20 cellular contexts compared by ENCODE assay signal in genomic region chr10:63434866-63435854, GRCh38. TPM values are rescaled to one million over a fixed set of nuclear protein-coding genes. Genes with fewer than 3 reads are reported as not detected.
DNase-seq lines count a peak whose midpoint lies in the region; ATAC-seq and TF ChIP-seq lines count a peak whose summit lies in the region.
"Had no signal": no experiment of that assay in that cellular context is flagged by ENCODE, and none has a peak within 500 bp of the region (broad histone marks: within the 10 kb centered on the region; RNA-seq: fewer than 3 reads in every experiment).

No MANE protein-coding gene starts in this region.

- H3K4me2 ChIP-seq in osteoblast (ENCODE audit: insufficient read depth, low read length): no peak overlapping the region

- TF ChIP-seq POLR2A in uterus (IDR thresholded peaks at IDR 0.05): no peak

- ATAC-seq in left cardiac atrium: peak; percentile 53 to 62
- ATAC-seq in Right ventricle myocardium inferior: no peak
- no peak for ATAC-seq in WTC11
- ATAC-seq in left lung: peak; percentile 15
- ATAC-seq: activated CD4-positive, CD25-positive, alpha-beta regulatory T cell treated with anti-CD3 and anti-CD28 coated beads, Interleukin-2, amount 50 U/mL, for 24 hours; activated CD8-positive, alpha-beta memory T cell treated with anti-CD3 and anti-CD28 coated beads, Interleukin-2, amount 10 ng/mL, durations not matched to agents 7 days and 5 days; CD8-positive, alpha-beta T cell; stimulated activated naive B cell treated with anti-CD40 and anti-IgM and Interleukin-4, amounts not matched to agents 10 μg/mL and 1 μg/mL and 100 μg/mL, for 72 hours had no signal

- peaks cover 3% of the 10 kb centered on the region; the same call in 1 of the 2 replicates for H3K36me3 Mint-ChIP-seq in WTC11

- H3K4me3 ChIP-seq in left lung: no peak overlapping the region
- no peak overlapping the region for H3K4me3 ChIP-seq in uterus
- H3K4me3 ChIP-seq in osteoblast (ENCODE audit: insufficient read depth, low read length): no peak overlapping the region
- H3K4me3 ChIP-seq: colonic mucosa, spleen had no signal

- peak overlapping the region; percentile 5 for H3K4me3 Mint-ChIP-seq in WTC11
- H3K4me3 Mint-ChIP-seq: activated CD8-positive, alpha-beta memory T cell treated with anti-CD3 and anti-CD28 coated beads, Interleukin-2, amount 10 ng/mL, durations not matched to agents 7 days and 5 days; CD8-positive, alpha-beta T cell; stimulated activated naive B cell treated with anti-CD40 and anti-IgM and Interleukin-4, amounts not matched to agents 10 μg/mL and 1 μg/mL and 100 μg/mL, for 72 hours; T-helper 2 cell treated with Interferon-gamma antibody and Interleukin-4, amounts not matched to agents 5 μg/mL and 100 μg/mL, for 36 hours had no signal

- no peaks in the 10 kb centered on the region for H3K36me3 ChIP-seq in left lung
- H3K36me3 ChIP-seq in uterus: no peaks in the 10 kb centered on the region
- H3K36me3 ChIP-seq in osteoblast (ENCODE audit: insufficient read depth, low read length): no peaks in the 10 kb centered on the region
- H3K36me3 ChIP-seq: colonic mucosa, spleen had no signal

- peaks cover 95% of the 10 kb centered on the region for H3K79me2 ChIP-seq in osteoblast (ENCODE audit: insufficient read depth, low read length)

- H3K27me3 ChIP-seq in left lung (no peaks in the 10 kb centered on the region), uterus (no peaks in the 10 kb centered on the region), osteoblast (ENCODE audit: insufficient read depth, low read length) (no peaks in the 10 kb centered on the region)
- H3K27me3 ChIP-seq: colonic mucosa, spleen had no signal

- DNase-seq in left cardiac atrium (no peak), Right ventricle myocardium inferior (ENCODE audit: missing footprints) (no peak), WTC11 (ENCODE audit: low spot score) (no peak), left lung (no peak), uterus (no peak), H4 (ENCODE audit: low spot score) (no peak), osteoblast (ENCODE audit: insufficient read length, low spot score, missing footprints) (no peak), NCI-H510A (lab: John Stamatoyannopoulos, UW) (no peak)
- DNase-seq: activated CD8-positive, alpha-beta memory T cell treated with anti-CD3 and anti-CD28 coated beads, Interleukin-2, amount 10 ng/mL, durations not matched to agents 7 days and 5 days; activated effector memory CD4-positive, alpha-beta T cell treated with Interleukin-2 at 50 U/mL for 16 hours; CD8-positive, alpha-beta T cell; colonic mucosa; Karpas-422; NCI-H1417 treated with DMSO at 0.1 percent for 48 hours; NCI-H2227 treated with DMSO at 0.1 percent for 48 hours; occipital lobe; spleen; stimulated activated naive B cell treated with anti-CD40 and anti-IgM and Interleukin-4, amounts not matched to agents 10 μg/mL and 1 μg/mL and 100 μg/mL, for 72 hours had no signal

- peak overlapping the region; percentile 70 for H3K27ac Mint-ChIP-seq in WTC11
- H3K27ac Mint-ChIP-seq: activated CD8-positive, alpha-beta memory T cell treated with anti-CD3 and anti-CD28 coated beads, Interleukin-2, amount 10 ng/mL, durations not matched to agents 7 days and 5 days; stimulated activated naive B cell treated with anti-CD40 and anti-IgM and Interleukin-4, amounts not matched to agents 10 μg/mL and 1 μg/mL and 100 μg/mL, for 72 hours; T-helper 2 cell treated with Interferon-gamma antibody and Interleukin-4, amounts not matched to agents 5 μg/mL and 100 μg/mL, for 36 hours had no signal

- peaks cover 37% of the 10 kb centered on the region for H4K20me1 ChIP-seq in osteoblast (ENCODE audit: insufficient read depth, low read length)

- intact Hi-C loops in left cardiac atrium (cut with DNase I) (no loop called here), Right ventricle myocardium inferior (cut with DNase I) (no loop called here), left lung (cut with DNase I) (no loop called here), uterus (cut with DNase I; ENCODE audit: low total_unique reads) (no loop called here)

- no peaks in the 10 kb centered on the region for H3K27me3 Mint-ChIP-seq in WTC11 (ENCODE audit: low read depth)
- H3K27me3 Mint-ChIP-seq: activated CD8-positive, alpha-beta memory T cell treated with anti-CD3 and anti-CD28 coated beads, Interleukin-2, amount 10 ng/mL, durations not matched to agents 7 days and 5 days; stimulated activated naive B cell treated with anti-CD40 and anti-IgM and Interleukin-4, amounts not matched to agents 10 μg/mL and 1 μg/mL and 100 μg/mL, for 72 hours had no signal

- TF ChIP-seq CTCF in WTC11 (IDR thresholded peaks at IDR 0.05) (no peak), left lung (IDR thresholded peaks at IDR 0.05) (no peak), uterus (IDR thresholded peaks at IDR 0.05) (no peak), osteoblast (IDR thresholded peaks at IDR 0.05; ENCODE audit: extremely low read depth, low read depth, low read length) (no peak)

- H3K27ac ChIP-seq in left lung (no peak overlapping the region), uterus (peak overlapping the region; percentile 16 to 61), osteoblast (ENCODE audit: low read depth, low read length) (no peak overlapping the region)
- H3K27ac ChIP-seq: colonic mucosa, spleen had no signal

- no peaks in the 10 kb centered on the region for H3K9me3 ChIP-seq in left lung
- no peaks in the 10 kb centered on the region for H3K9me3 ChIP-seq in uterus
- H3K9me3 ChIP-seq in osteoblast (ENCODE audit: low read depth, low read length): no peaks in the 10 kb centered on the region
- H3K9me3 ChIP-seq: colonic mucosa, spleen had no signal

- H3K4me1 ChIP-seq in left lung (peaks cover 15 to 70% of the 10 kb centered on the region in 2 donors), uterus (peaks cover 3 to 8% of the 10 kb centered on the region in 2 donors), osteoblast (ENCODE audit: insufficient read depth, low read length) (peaks cover 39% of the 10 kb centered on the region)

- H3K4me1 Mint-ChIP-seq in WTC11: peaks cover 30% of the 10 kb centered on the region

- H2AFZ ChIP-seq in osteoblast (ENCODE audit: low read length): no peak overlapping the region

- no peaks in the 10 kb centered on the region for H3K9me3 Mint-ChIP-seq in WTC11
- H3K9me3 Mint-ChIP-seq: CD8-positive, alpha-beta T cell; T-helper 2 cell treated with Interferon-gamma antibody and Interleukin-4, amounts not matched to agents 5 μg/mL and 100 μg/mL, for 36 hours had no signal

- CTCF ChIA-PET in WTC11 (lab: Charles Lee): no interaction called here

- POLR2A ChIA-PET in WTC11 (lab: Charles Lee): no interaction called here

TF ChIP-seq in WTC11, 78 proteins besides CTCF, POLR2A, EP300 and RAD21 (continues in another document):
- TF ChIP-seq MYBL2 (CRISPR knock-in tag; IDR thresholded peaks at IDR 0.05): no peak
- no peak for TF ChIP-seq ZNF396 (CRISPR knock-in tag; IDR thresholded peaks at IDR 0.05; ENCODE audit: borderline replicate concordance)
- TF ChIP-seq ZBTB43 (CRISPR knock-in tag; IDR thresholded peaks at IDR 0.05): no peak
- TF ChIP-seq ZNF138 (CRISPR knock-in tag; conservative IDR thresholded peaks at IDR 0.05): no peak
- TF ChIP-seq ATF3 (CRISPR knock-in tag; conservative IDR thresholded peaks at IDR 0.05): no peak
- no peak for TF ChIP-seq OVOL2 (CRISPR knock-in tag; IDR thresholded peaks at IDR 0.05; ENCODE audit: borderline replicate concordance)
- TF ChIP-seq HMGA2 (CRISPR knock-in tag; IDR thresholded peaks at IDR 0.05): no peak
- TF ChIP-seq ZNF671 (CRISPR knock-in tag; IDR thresholded peaks at IDR 0.05): no peak
- no peak for TF ChIP-seq NR2C2 (CRISPR knock-in tag; IDR thresholded peaks at IDR 0.05)
- no peak for TF ChIP-seq PREB (CRISPR knock-in tag; IDR thresholded peaks at IDR 0.05; ENCODE audit: borderline replicate concordance)
- no peak for TF ChIP-seq ERG (CRISPR knock-in tag; IDR thresholded peaks at IDR 0.05)
- TF ChIP-seq ZBTB21 (CRISPR knock-in tag; IDR thresholded peaks at IDR 0.05; ENCODE audit: borderline replicate concordance): no peak
- TF ChIP-seq GABPB1 (CRISPR knock-in tag; IDR thresholded peaks at IDR 0.05): no peak

RNA-seq across cellular contexts. Expression of gene JMJD1C, which starts 30.6 kb away (rescaled TPM):
- total RNA-seq in left cardiac atrium (10 to 100 TPM; 40.9 to 44.3 TPM), Right ventricle myocardium inferior (38.1 TPM), WTC11 (2021) (158 to 180 TPM (median 161 TPM) in 3 replicates), left lung (10 to 100 TPM; 68.0 to 83.3 TPM), uterus (100 to 1,000 TPM; 127 to 330 (median 208) TPM), osteoblast (92.6 and 105 TPM in 2 replicates)
- total RNA-seq in H4 (2014; rRNA removed; shearing (Covaris generic)): 16.3 and 31.5 TPM in 2 replicates

Comparison
In these comparisons a context has a peak if more than half of its experiments do, and no peak if none do; other contexts are left out.
1. ATAC-seq: peak in left cardiac atrium (2 of 2) and left lung (single experiment); none in Right ventricle myocardium inferior (single experiment) and WTC11 (single experiment).
2. H3K27ac ChIP-seq: peak in uterus (2 of 2); none in left lung (0 of 2) and osteoblast (single experiment).